ENCODE assay signal across 1 cellular context in genomic region chr9:17134396-17134842, GRCh38.
TF ChIP-seq lines count a peak whose summit lies in the region.

No MANE protein-coding gene starts in this region.

TF ChIP-seq in SK-N-SH treated with all-trans-retinoic acid at 6 μM for 48 hours, 23 proteins besides CTCF, POLR2A, EP300 and RAD21 (continued from another document):
- TF ChIP-seq TSHZ2 (CRISPR knock-in tag; IDR thresholded peaks at IDR 0.05): no peak
- no peak for TF ChIP-seq TOX (CRISPR knock-in tag; IDR thresholded peaks at IDR 0.05; ENCODE audit: borderline replicate concordance)
- no peak for TF ChIP-seq ZC3H10 (CRISPR knock-in tag; IDR thresholded peaks at IDR 0.05)
